1 cellular context compared by ENCODE assay signal in the genomic region with DNA sequence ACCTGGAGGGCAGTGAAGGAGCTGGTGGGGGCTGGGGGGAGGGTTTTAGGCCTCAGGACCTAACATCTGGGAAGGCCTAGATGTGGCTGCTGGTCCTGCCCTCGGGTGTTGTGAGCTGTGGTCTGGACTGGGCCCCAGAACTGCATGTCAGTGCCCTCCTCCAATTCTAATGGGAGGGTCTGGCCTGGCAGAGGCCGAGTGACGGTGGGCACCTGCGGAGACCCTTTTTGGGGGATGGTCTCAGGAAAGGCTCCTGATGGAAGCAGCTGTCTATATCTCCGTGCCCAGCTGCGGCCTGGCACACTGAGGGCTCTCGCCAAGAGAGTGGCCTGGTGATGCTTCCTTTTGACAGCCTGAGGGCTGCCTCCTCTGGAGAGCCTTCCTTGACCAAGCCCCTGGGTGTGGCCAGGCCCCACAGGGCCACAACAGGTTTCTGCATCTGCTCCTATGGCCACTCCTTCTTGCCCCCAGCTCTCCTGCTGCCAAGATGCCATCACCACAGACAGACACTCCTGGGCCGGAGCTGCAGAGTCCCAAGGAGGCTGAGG.
TF ChIP-seq lines count a peak whose summit lies in the region.

No MANE protein-coding gene starts in this region.

TF ChIP-seq in GM12878, 131 proteins besides CTCF, POLR2A, EP300 and RAD21:
- no peak for TF ChIP-seq ESRRA (IDR thresholded peaks at IDR 0.05; ENCODE audit: low read length)
- no peak for TF ChIP-seq CBX3 (IDR thresholded peaks at IDR 0.05; ENCODE audit: borderline replicate concordance, low read depth)
- TF ChIP-seq CHD1 (IDR thresholded peaks at IDR 0.05; ENCODE audit: low read depth, low read length): no peak
- TF ChIP-seq EED (IDR thresholded peaks at IDR 0.05; ENCODE audit: low read depth): no peak
- TF ChIP-seq EZH2 (IDR thresholded peaks at IDR 0.05; ENCODE audit: borderline replicate concordance, control insufficient read depth, low read depth, low read length): no peak
- no peak for TF ChIP-seq CHD2 (IDR thresholded peaks at IDR 0.05; ENCODE audit: borderline replicate concordance, low read depth, low read length)
- TF ChIP-seq, protein P1, sequence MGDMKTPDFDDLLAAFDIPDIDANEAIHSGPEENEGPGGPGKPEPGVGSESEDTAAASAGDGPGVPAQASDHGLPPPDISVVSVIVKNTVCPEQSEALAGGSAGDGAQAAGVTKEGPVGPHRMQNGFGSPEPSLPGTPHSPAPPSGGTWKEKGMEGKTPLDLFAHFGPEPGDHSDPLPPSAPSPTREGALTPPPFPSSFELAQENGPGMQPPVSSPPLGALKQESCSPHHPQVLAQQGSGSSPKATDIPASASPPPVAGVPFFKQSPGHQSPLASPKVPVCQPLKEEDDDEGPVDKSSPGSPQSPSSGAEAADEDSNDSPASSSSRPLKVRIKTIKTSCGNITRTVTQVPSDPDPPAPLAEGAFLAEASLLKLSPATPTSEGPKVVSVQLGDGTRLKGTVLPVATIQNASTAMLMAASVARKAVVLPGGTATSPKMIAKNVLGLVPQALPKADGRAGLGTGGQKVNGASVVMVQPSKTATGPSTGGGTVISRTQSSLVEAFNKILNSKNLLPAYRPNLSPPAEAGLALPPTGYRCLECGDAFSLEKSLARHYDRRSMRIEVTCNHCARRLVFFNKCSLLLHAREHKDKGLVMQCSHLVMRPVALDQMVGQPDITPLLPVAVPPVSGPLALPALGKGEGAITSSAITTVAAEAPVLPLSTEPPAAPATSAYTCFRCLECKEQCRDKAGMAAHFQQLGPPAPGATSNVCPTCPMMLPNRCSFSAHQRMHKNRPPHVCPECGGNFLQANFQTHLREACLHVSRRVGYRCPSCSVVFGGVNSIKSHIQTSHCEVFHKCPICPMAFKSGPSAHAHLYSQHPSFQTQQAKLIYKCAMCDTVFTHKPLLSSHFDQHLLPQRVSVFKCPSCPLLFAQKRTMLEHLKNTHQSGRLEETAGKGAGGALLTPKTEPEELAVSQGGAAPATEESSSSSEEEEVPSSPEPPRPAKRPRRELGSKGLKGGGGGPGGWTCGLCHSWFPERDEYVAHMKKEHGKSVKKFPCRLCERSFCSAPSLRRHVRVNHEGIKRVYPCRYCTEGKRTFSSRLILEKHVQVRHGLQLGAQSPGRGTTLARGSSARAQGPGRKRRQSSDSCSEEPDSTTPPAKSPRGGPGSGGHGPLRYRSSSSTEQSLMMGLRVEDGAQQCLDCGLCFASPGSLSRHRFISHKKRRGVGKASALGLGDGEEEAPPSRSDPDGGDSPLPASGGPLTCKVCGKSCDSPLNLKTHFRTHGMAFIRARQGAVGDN (IDR thresholded peaks at IDR 0.05): no peak
- TF ChIP-seq RAD51 (IDR thresholded peaks at IDR 0.05): no peak
- TF ChIP-seq, protein P2, sequence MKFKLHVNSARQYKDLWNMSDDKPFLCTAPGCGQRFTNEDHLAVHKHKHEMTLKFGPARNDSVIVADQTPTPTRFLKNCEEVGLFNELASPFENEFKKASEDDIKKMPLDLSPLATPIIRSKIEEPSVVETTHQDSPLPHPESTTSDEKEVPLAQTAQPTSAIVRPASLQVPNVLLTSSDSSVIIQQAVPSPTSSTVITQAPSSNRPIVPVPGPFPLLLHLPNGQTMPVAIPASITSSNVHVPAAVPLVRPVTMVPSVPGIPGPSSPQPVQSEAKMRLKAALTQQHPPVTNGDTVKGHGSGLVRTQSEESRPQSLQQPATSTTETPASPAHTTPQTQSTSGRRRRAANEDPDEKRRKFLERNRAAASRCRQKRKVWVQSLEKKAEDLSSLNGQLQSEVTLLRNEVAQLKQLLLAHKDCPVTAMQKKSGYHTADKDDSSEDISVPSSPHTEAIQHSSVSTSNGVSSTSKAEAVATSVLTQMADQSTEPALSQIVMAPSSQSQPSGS (IDR thresholded peaks at IDR 0.05; ENCODE audit: low read length): no peak
- TF ChIP-seq BMI1 (IDR thresholded peaks at IDR 0.05; ENCODE audit: borderline replicate concordance): no peak
- TF ChIP-seq, protein P3, sequence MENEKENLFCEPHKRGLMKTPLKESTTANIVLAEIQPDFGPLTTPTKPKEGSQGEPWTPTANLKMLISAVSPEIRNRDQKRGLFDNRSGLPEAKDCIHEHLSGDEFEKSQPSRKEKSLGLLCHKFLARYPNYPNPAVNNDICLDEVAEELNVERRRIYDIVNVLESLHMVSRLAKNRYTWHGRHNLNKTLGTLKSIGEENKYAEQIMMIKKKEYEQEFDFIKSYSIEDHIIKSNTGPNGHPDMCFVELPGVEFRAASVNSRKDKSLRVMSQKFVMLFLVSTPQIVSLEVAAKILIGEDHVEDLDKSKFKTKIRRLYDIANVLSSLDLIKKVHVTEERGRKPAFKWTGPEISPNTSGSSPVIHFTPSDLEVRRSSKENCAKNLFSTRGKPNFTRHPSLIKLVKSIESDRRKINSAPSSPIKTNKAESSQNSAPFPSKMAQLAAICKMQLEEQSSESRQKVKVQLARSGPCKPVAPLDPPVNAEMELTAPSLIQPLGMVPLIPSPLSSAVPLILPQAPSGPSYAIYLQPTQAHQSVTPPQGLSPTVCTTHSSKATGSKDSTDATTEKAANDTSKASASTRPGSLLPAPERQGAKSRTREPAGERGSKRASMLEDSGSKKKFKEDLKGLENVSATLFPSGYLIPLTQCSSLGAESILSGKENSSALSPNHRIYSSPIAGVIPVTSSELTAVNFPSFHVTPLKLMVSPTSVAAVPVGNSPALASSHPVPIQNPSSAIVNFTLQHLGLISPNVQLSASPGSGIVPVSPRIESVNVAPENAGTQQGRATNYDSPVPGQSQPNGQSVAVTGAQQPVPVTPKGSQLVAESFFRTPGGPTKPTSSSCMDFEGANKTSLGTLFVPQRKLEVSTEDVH (IDR thresholded peaks at IDR 0.05; ENCODE audit: low read depth, partially characterized antibody): no peak
- TF ChIP-seq MLLT1 (IDR thresholded peaks at IDR 0.05): no peak
- no peak for TF ChIP-seq IKZF1 (conservative IDR thresholded peaks at IDR 0.05)
- TF ChIP-seq USF2 (IDR thresholded peaks at IDR 0.05; ENCODE audit: borderline replicate concordance, low read depth, low read length): no peak
